ENCODE assay signal across 24 cellular contexts in the genomic region with DNA sequence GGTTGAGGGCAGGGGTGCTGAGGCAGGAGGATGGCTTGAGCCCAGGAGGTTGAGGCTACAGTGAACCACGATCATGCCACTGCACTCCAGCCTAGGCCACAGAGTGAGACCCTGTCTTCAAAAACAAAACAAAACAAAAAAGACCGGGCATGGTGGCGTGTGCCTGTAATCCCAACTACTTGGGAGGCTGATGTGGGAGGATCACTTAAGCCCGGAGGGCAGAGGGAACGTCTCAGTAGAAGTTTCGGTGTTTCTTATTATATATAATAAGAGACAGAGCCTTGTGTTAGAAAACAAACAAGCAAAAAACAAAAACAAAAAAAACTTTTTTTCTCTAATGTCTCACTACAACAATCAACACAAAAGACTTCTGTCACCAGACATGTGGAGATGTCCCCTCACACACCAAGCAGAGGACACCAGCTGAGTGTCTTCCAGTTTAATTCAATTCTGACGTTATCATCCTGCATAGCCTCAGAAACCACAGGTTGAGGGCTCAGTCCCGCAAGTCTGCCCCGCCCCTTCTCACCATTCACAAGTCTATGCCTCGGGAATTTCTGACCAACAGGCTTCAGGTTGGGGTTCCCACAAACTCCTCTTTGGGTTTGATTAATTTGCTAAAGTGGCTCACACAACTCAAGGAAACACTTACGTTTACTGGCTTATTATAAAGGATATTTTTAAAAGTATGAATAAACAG. TPM values are rescaled to one million over a fixed set of nuclear protein-coding genes. Genes with fewer than 3 reads are reported as not detected.
"Had no signal": no experiment of that assay in that cellular context is flagged by ENCODE, and none has a peak within 500 bp of the region (broad histone marks: within the 10 kb centered on the region; RNA-seq: fewer than 3 reads in every experiment).

No MANE protein-coding gene starts in this region.

- H3K27ac Mint-ChIP-seq: activated B cell treated with CpG ODN at 0.5 μM for 24 hours; activated CD4-positive, alpha-beta memory T cell treated with anti-CD3 and anti-CD28 coated beads for 36 hours; activated naive CD8-positive, alpha-beta T cell treated with anti-CD3 and anti-CD28 coated beads, Interleukin-2, amount 10 ng/mL, durations not matched to agents 7 days and 5 days; activated T-helper 1 cell treated with anti-CD3 and anti-CD28 coated beads, Interleukin-12 subunit alpha, Interleukin-12 subunit beta, Interleukin-2, Interleukin-4 antibody, amounts not matched to agents 30 ng/mL and 10 ng/mL and 1 ng/mL, durations not matched to agents 14 hours and 24 hours and 36 hours had no signal

- DNase-seq: activated B cell treated with CpG ODN at 0.5 μM for 24 hours; activated CD4-positive, alpha-beta memory T cell treated with anti-CD3 and anti-CD28 coated beads for 36 hours; activated CD4-positive, alpha-beta T cell treated with anti-CD3 and anti-CD28 coated beads for 4 hours; activated naive CD8-positive, alpha-beta T cell treated with anti-CD3 and anti-CD28 coated beads, Interleukin-2, amount 10 ng/mL, durations not matched to agents 7 days and 5 days; activated T-cell treated with anti-CD3 and anti-CD28 coated beads for 4 hours; amygdala; brain microvascular endothelial cell; colonic mucosa; left lung; midbrain; retina; stimulated activated CD4-positive, alpha-beta T cell treated with anti-CD3 and anti-CD28 coated beads, Interleukin-12 subunit alpha, Interleukin-12 subunit beta, amount 100 ng/mL, for 4 hours; stimulated activated CD4-positive, alpha-beta T cell treated with anti-CD3 and anti-CD28 coated beads, Interleukin-1b, Interleukin-23, amount 100 ng/mL, for 48 hours; stimulated activated CD8-positive, alpha-beta memory T cell treated with anti-CD3 and anti-CD28 coated beads, Interleukin-4, amount 100 ng/mL, for 48 hours; stimulated activated naive CD4-positive, alpha-beta T cell had no signal

- H3K36me3 Mint-ChIP-seq: activated CD4-positive, alpha-beta memory T cell treated with anti-CD3 and anti-CD28 coated beads for 36 hours; activated naive CD8-positive, alpha-beta T cell treated with anti-CD3 and anti-CD28 coated beads, Interleukin-2, amount 10 ng/mL, durations not matched to agents 7 days and 5 days had no signal

- H3K27ac ChIP-seq: brain microvascular endothelial cell, colonic mucosa, left lung had no signal

- H3K4me3 ChIP-seq: colonic mucosa, left lung had no signal

- H3K27me3 ChIP-seq: brain microvascular endothelial cell, colonic mucosa had no signal

- H3K9me3 ChIP-seq: colonic mucosa, left lung had no signal

- H3K4me1 ChIP-seq: colonic mucosa, left lung had no signal

- H3K36me3 ChIP-seq: brain microvascular endothelial cell, colonic mucosa, left lung had no signal

- H3K27me3 Mint-ChIP-seq: activated B cell treated with CpG ODN at 0.5 μM for 24 hours; activated naive CD8-positive, alpha-beta T cell treated with anti-CD3 and anti-CD28 coated beads, Interleukin-2, amount 10 ng/mL, durations not matched to agents 7 days and 5 days had no signal

- H3K9me3 Mint-ChIP-seq: activated B cell treated with CpG ODN at 0.5 μM for 24 hours; activated CD4-positive, alpha-beta memory T cell treated with anti-CD3 and anti-CD28 coated beads for 36 hours; activated naive CD8-positive, alpha-beta T cell treated with anti-CD3 and anti-CD28 coated beads, Interleukin-2, amount 10 ng/mL, durations not matched to agents 7 days and 5 days; activated T-helper 1 cell treated with anti-CD3 and anti-CD28 coated beads, Interleukin-12 subunit alpha, Interleukin-12 subunit beta, Interleukin-2, Interleukin-4 antibody, amounts not matched to agents 30 ng/mL and 10 ng/mL and 1 ng/mL, durations not matched to agents 14 hours and 24 hours and 36 hours; central memory CD8-positive, alpha-beta T cell had no signal

- H3K4me1 Mint-ChIP-seq: activated B cell treated with CpG ODN at 0.5 μM for 24 hours; activated naive CD8-positive, alpha-beta T cell treated with anti-CD3 and anti-CD28 coated beads, Interleukin-2, amount 10 ng/mL, durations not matched to agents 7 days and 5 days; central memory CD8-positive, alpha-beta T cell had no signal

- H3K4me3 Mint-ChIP-seq: activated B cell treated with CpG ODN at 0.5 μM for 24 hours; activated CD4-positive, alpha-beta memory T cell treated with anti-CD3 and anti-CD28 coated beads for 36 hours; activated naive CD8-positive, alpha-beta T cell treated with anti-CD3 and anti-CD28 coated beads, Interleukin-2, amount 10 ng/mL, durations not matched to agents 7 days and 5 days; activated T-helper 1 cell treated with anti-CD3 and anti-CD28 coated beads, Interleukin-12 subunit alpha, Interleukin-12 subunit beta, Interleukin-2, Interleukin-4 antibody, amounts not matched to agents 30 ng/mL and 10 ng/mL and 1 ng/mL, durations not matched to agents 14 hours and 24 hours and 36 hours; central memory CD8-positive, alpha-beta T cell had no signal

RNA-seq across cellular contexts. Expression of a gene that starts 42.2 kb away (rescaled TPM):
- total RNA-seq: activated B cell treated with CpG ODN at 0.5 μM for 24 hours; activated CD4-positive, alpha-beta memory T cell treated with anti-CD3 and anti-CD28 coated beads for 36 hours; activated naive CD8-positive, alpha-beta T cell treated with anti-CD3 and anti-CD28 coated beads, Interleukin-2, amount 10 ng/mL, durations not matched to agents 7 days and 5 days; activated T-helper 1 cell treated with anti-CD3 and anti-CD28 coated beads, Interleukin-12 subunit alpha, Interleukin-12 subunit beta, Interleukin-2, Interleukin-4 antibody, amounts not matched to agents 30 ng/mL and 10 ng/mL and 1 ng/mL, durations not matched to agents 14 hours and 24 hours and 36 hours; frontal cortex; kidney epithelial cell; left lung; lung microvascular endothelial cell; T-helper 2 cell treated with Interferon-gamma antibody and Interleukin-4, amounts not matched to agents 100 ng/mL and 5 ng/mL, for 36 hours; urinary bladder had no signal
- polyA plus RNA-seq: esophagus, neural cell had no signal
